ENCODE assay signal across 26 cellular contexts in the genomic region with DNA sequence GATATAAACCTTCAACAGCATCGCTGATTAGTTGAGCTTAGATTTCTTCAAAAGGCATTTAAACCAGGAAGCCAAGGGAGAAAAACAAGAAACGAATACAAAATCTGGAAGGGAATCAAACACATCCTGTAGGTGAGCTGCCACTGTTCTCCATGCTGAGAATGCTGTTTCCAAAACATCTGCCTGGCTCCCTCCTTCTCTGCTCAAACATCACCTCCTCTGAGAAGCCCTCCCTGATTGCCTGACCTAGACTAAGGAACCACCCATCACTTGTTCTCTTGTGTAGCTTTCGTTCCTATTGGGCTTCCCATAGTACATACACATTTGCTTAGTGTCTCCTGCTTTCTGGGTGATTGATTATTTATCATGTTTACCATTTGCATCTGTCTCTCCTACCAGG.
"Had no signal": no experiment of that assay in that cellular context is flagged by ENCODE, and none has a peak within 500 bp of the region (broad histone marks: within the 10 kb centered on the region; RNA-seq: fewer than 3 reads in every experiment).

No MANE protein-coding gene starts in this region.

- H3K27me3 ChIP-seq: testis, thyroid gland, tibial nerve, transverse colon, upper lobe of left lung, upper lobe of right lung, uterus, vagina had no signal

- FAIRE-seq: urothelium cell line had no signal

- H3K27ac ChIP-seq: stomach, suprapubic skin, testis, thoracic aorta, thyroid gland, tibial artery, tibial nerve, transverse colon, upper lobe of left lung, upper lobe of right lung, uterus, vagina had no signal

- H3K4me3 ChIP-seq: stomach, suprapubic skin, testis, thoracic aorta, thyroid gland, tibial artery, tibial nerve, transverse colon, upper lobe of left lung, upper lobe of right lung, uterus, vagina had no signal

- H3K36me3 ChIP-seq: stomach, suprapubic skin, thoracic aorta, thyroid gland, tibial artery, tibial nerve, transverse colon, upper lobe of left lung, upper lobe of right lung, uterus, vagina had no signal

- H3K4me1 ChIP-seq: stomach, suprapubic skin, testis, thyroid gland, tibial artery, tibial nerve, transverse colon, upper lobe of left lung, upper lobe of right lung, uterus, vagina had no signal

- H3K9me3 ChIP-seq: testis, thyroid gland, transverse colon, vagina had no signal

- DNase-seq: stimulated activated CD4-positive, alpha-beta T cell treated with anti-CD3 and anti-CD28 coated beads, Interleukin-2, amount 100 ng/mL, for 48 hours; stimulated activated CD4-positive, alpha-beta T cell treated with anti-CD3 and anti-CD28 coated beads, Interleukin-4, amount 100 ng/mL, for 1 hour; stimulated activated CD4-positive, alpha-beta T cell treated with anti-CD3 and anti-CD28 coated beads, Interleukin-4, amount 100 ng/mL, for 24 hours; stimulated activated CD4-positive, alpha-beta T cell treated with anti-CD3 and anti-CD28 coated beads, Interleukin-4, amount 100 ng/mL, for 4 hours; stimulated activated CD8-positive, alpha-beta memory T cell treated with anti-CD3 and anti-CD28 coated beads, Interleukin-4, amount 100 ng/mL, for 48 hours; stimulated activated naive B cell treated with anti-CD40 and anti-IgM and Interleukin-4, amounts not matched to agents 10 μg/mL and 1 μg/mL and 100 μg/mL, for 72 hours; stimulated activated naive CD4-positive, alpha-beta T cell; stimulated activated naive CD4-positive, alpha-beta T cell treated with Interleukin-2 at 50 U/mL for 16 hours; stimulated activated naive CD8-positive, alpha-beta T cell treated with anti-CD3 and anti-CD28 coated beads, Interleukin-15, amount 100 ng/mL, for 72 hours; stimulated activated naive CD8-positive, alpha-beta T cell treated with anti-CD3 and anti-CD28 coated beads, Interleukin-15, Interleukin-2, amounts not matched to agents 100 U/mL and 50 U/mL, for 24 hours; stomach; testis; thyroid gland; tibial artery; transverse colon; trophoblast cell; upper lobe of left lung; upper lobe of right lung; uterus had no signal

- ATAC-seq: stimulated activated effector memory CD8-positive, alpha-beta T cell treated with anti-CD3 and anti-CD28 coated beads, Interleukin-12 subunit alpha, Interleukin-12 subunit beta, amount 100 ng/mL, for 72 hours; stimulated activated memory B cell treated with anti-CD40 and anti-IgM and Interleukin-4, amounts not matched to agents 10 μg/mL and 1 μg/mL and 100 μg/mL, for 72 hours; stimulated activated naive B cell treated with anti-CD40 and anti-IgM and Interleukin-4, amounts not matched to agents 10 μg/mL and 1 μg/mL and 100 μg/mL, for 72 hours; stimulated activated naive CD8-positive, alpha-beta T cell treated with anti-CD3 and anti-CD28 coated beads, Interleukin-15, amount 100 ng/mL, for 72 hours; stimulated activated naive CD8-positive, alpha-beta T cell treated with anti-CD3 and anti-CD28 coated beads, Interleukin-15, Interleukin-2, amounts not matched to agents 100 U/mL and 50 U/mL, for 24 hours; upper lobe of right lung had no signal
